In genomic region chr16:83136419-83136818, GRCh38 we compare ENCODE assay signal across 15 cellular contexts.
"Had no signal": no experiment of that assay in that cellular context is flagged by ENCODE, and none has a peak within 500 bp of the region (broad histone marks: within the 10 kb centered on the region; RNA-seq: fewer than 3 reads in every experiment).

No MANE protein-coding gene starts in this region.

- H3K9me3 ChIP-seq: adrenal gland, thyroid gland had no signal

- H3K4me1 ChIP-seq: parathyroid adenoma, thyroid gland had no signal

- H3K36me3 Mint-ChIP-seq: activated naive CD4-positive, alpha-beta T cell treated with anti-CD3 and anti-CD28 coated beads, Interleukin-2, amount 50 U/mL, for 72 hours; memory B cell; naive thymus-derived CD4-positive, alpha-beta T cell had no signal

- H3K4me1 Mint-ChIP-seq: memory B cell had no signal

- H3K27ac ChIP-seq: parathyroid adenoma, thyroid gland, WERI-Rb-1 had no signal

- ATAC-seq: activated naive CD4-positive, alpha-beta T cell treated with anti-CD3 and anti-CD28 coated beads, Interleukin-2, amount 50 U/mL, for 72 hours; esophagus mucosa had no signal

- H3K27me3 ChIP-seq: adrenal gland, thyroid gland had no signal

- H3K36me3 ChIP-seq: adrenal gland, thyroid gland, WERI-Rb-1 had no signal

- H3K79me2 ChIP-seq: parathyroid adenoma had no signal

- H3K9ac ChIP-seq: parathyroid adenoma had no signal

- DNase-seq: activated CD4-positive, alpha-beta T cell treated with anti-CD3 and anti-CD28 coated beads, Interleukin-2, amount 50 U/mL, for 4 hours; activated gamma-delta T cell treated with Interleukin-2 at 50 U/mL for 16 hours; adrenal gland; effector CD8-positive, alpha-beta T cell; naive thymus-derived CD4-positive, alpha-beta T cell; stimulated activated CD4-positive, alpha-beta T cell treated with anti-CD3 and anti-CD28 coated beads, Interleukin-12 subunit alpha, Interleukin-12 subunit beta, amount 100 ng/mL, for 4 hours; stimulated activated CD4-positive, alpha-beta T cell treated with anti-CD3 and anti-CD28 coated beads, Interleukin-1b, Interleukin-23, amount 100 ng/mL, for 48 hours; stimulated activated CD8-positive, alpha-beta memory T cell treated with anti-CD3 and anti-CD28 coated beads, Interleukin-4, amount 100 ng/mL, for 48 hours; stimulated activated naive CD4-positive, alpha-beta T cell; WERI-Rb-1 had no signal

- H3K4me3 Mint-ChIP-seq: memory B cell had no signal

- H3K4me3 ChIP-seq: thyroid gland had no signal

- H3K9me3 Mint-ChIP-seq: activated naive CD4-positive, alpha-beta T cell treated with anti-CD3 and anti-CD28 coated beads, Interleukin-2, amount 50 U/mL, for 72 hours; memory B cell had no signal

- H3K27ac Mint-ChIP-seq: activated naive CD4-positive, alpha-beta T cell treated with anti-CD3 and anti-CD28 coated beads, Interleukin-2, amount 50 U/mL, for 72 hours; memory B cell had no signal
